Comparison of ENCODE assay signal across 8 cellular contexts in genomic region chr19:8004723-8005513, GRCh38. TPM values are rescaled to one million over a fixed set of nuclear protein-coding genes. Genes with fewer than 3 reads are reported as not detected.
DNase-seq lines count a peak whose midpoint lies in the region; ATAC-seq and TF ChIP-seq lines count a peak whose summit lies in the region.

No MANE protein-coding gene starts in this region.

- TF ChIP-seq CTCF in GM10266 (IDR thresholded peaks at IDR 0.05; ENCODE audit: control insufficient read depth, insufficient read depth, low read depth, missing control alignments) (no peak), MM.1S (IDR thresholded peaks at IDR 0.05; ENCODE audit: low read length) (no peak)

- H3K9ac ChIP-seq in GM23248 (peak overlapping the region; percentile 84), MM.1S (ENCODE audit: low read length) (peak overlapping the region; percentile 78), skeletal muscle satellite cell (ENCODE audit: low read depth, low read length) (peak overlapping the region; percentile 77)

- peaks cover 8% of the 10 kb centered on the region for H3K4me1 ChIP-seq in GM23248 (ENCODE audit: insufficient read depth)
- H3K4me1 ChIP-seq in MM.1S (ENCODE audit: low read length) = peaks cover 19% of the 10 kb centered on the region
- H3K4me1 ChIP-seq in right cardiac atrium (ENCODE audit: control insufficient read depth, insufficient read depth, low read length) = peaks cover 16% of the 10 kb centered on the region
- peaks cover 18% of the 10 kb centered on the region for H3K4me1 ChIP-seq in skeletal muscle satellite cell (ENCODE audit: control insufficient read depth, insufficient read depth, low read length)

- H3K4me3 ChIP-seq in GM23248 = peak overlapping the region; percentile 91
- H3K4me3 ChIP-seq in MM.1S (ENCODE audit: low read length) = peak overlapping the region; percentile 94
- peak overlapping the region; percentile 99 for H3K4me3 ChIP-seq in right cardiac atrium (ENCODE audit: low read length)
- H3K4me3 ChIP-seq in skeletal muscle satellite cell (ENCODE audit: low read length) = peak overlapping the region; percentile 98

- H3K9me2 ChIP-seq in GM23248 (ENCODE audit: insufficient read depth) (no peaks in the 10 kb centered on the region), MM.1S (replicated peaks; ENCODE audit: insufficient read depth, low read length) (no peaks in the 10 kb centered on the region)

- WGBS in GM23248 (ENCODE audit: low coverage in 1 of 2, low lambda C conversion rate in 2 of 2, missing lambda C conversion rate in 2 of 2), 2 experiments = 1% methylated on average over 24 to 35 of the region's 74 CpGs
- under 1% methylated on average over 74 of the region's 74 CpGs for WGBS in right cardiac atrium

- H3K9me3 ChIP-seq in GM23248 (ENCODE audit: low read depth) = no peaks in the 10 kb centered on the region
- H3K9me3 ChIP-seq in MM.1S (replicated peaks; ENCODE audit: insufficient read depth, low read length) = no peaks in the 10 kb centered on the region
- H3K9me3 ChIP-seq in right cardiac atrium (ENCODE audit: control insufficient read depth, low read length) = no peaks in the 10 kb centered on the region
- no peaks in the 10 kb centered on the region for H3K9me3 ChIP-seq in skeletal muscle satellite cell (replicated peaks; ENCODE audit: low read length)

- H3K4me2 ChIP-seq in GM23248 (ENCODE audit: unreplicated experiment) = peak overlapping the region; percentile 98
- peak overlapping the region; percentile 98 for H3K4me2 ChIP-seq in MM.1S (ENCODE audit: low read depth, low read length)
- H3K4me2 ChIP-seq in skeletal muscle satellite cell (ENCODE audit: low read length) = peak overlapping the region; percentile 84

- in situ Hi-C loops in GM23248 (cut with MboI) = no loop called here

- H3K27me3 ChIP-seq in GM23248 (replicated peaks; ENCODE audit: insufficient read depth) (no peaks in the 10 kb centered on the region), MM.1S (replicated peaks; ENCODE audit: insufficient read depth, low read length) (no peaks in the 10 kb centered on the region), right cardiac atrium (ENCODE audit: control insufficient read depth, insufficient read depth) (no peaks in the 10 kb centered on the region), skeletal muscle satellite cell (ENCODE audit: control insufficient read depth, insufficient read depth, low read length) (no peaks in the 10 kb centered on the region)

- intact Hi-C loops in right cardiac atrium (cut with DNase I) = loop anchor here in 2 of 4 donors (5.0 to 10.0 kb wide), 3 partner anchors 33 to 60 kb away; partner anchors contain the start of gene TIMM44 (in 1 of the 2)

- peaks cover 19% of the 10 kb centered on the region for H3F3A ChIP-seq in GM23248 (ENCODE audit: insufficient read depth)
- H3F3A ChIP-seq in MM.1S (ENCODE audit: insufficient read depth, low read length) = 0 out of 2 replicates have a peak, but pooled peaks cover 7% of the 10 kb centered on the region

- H4K20me1 ChIP-seq in GM23248 (ENCODE audit: insufficient read depth) = peaks cover 18% of the 10 kb centered on the region; the same call in 1 of the 2 replicates
- peaks cover 45% of the 10 kb centered on the region for H4K20me1 ChIP-seq in MM.1S (ENCODE audit: insufficient read depth, low read length)

- DNase-seq in GM10266 (ENCODE audit: extremely low spot score) (peak; percentile 60), GM23248 (peak; percentile 67), MM.1S (peak; percentile 27), right cardiac atrium (peak in 2 of 3 donors; percentile 63 to 69), NCI-H526 treated with DMSO at 0.1 percent for 48 hours (lab: John Stamatoyannopoulos, UW) (no peak)
- peak; percentile 12 for DNase-seq in activated gamma-delta T cell treated with anti-CD3 and anti-CD28 coated beads, Interleukin-2, amount 50 U/mL, for 16 hours (ENCODE audit: low read depth)

- H3K27ac ChIP-seq in GM23248 = peak overlapping the region; percentile 61
- peak overlapping the region; percentile 28; the same call in 1 of the 2 replicates for H3K27ac ChIP-seq in MM.1S (ENCODE audit: low read length)
- no peak overlapping the region for H3K27ac ChIP-seq in right cardiac atrium (ENCODE audit: low read length)

- no peak for ATAC-seq in right cardiac atrium
- ATAC-seq in HG02884 (IDR thresholded peaks at IDR 0.05; ENCODE audit: unreplicated experiment) = no peak

- no peaks in the 10 kb centered on the region for H3K36me3 ChIP-seq in GM23248 (ENCODE audit: low read depth)
- no peaks in the 10 kb centered on the region for H3K36me3 ChIP-seq in MM.1S (replicated peaks; ENCODE audit: insufficient read depth, low read length)
- H3K36me3 ChIP-seq in skeletal muscle satellite cell (ENCODE audit: insufficient read depth, low read length) = no peaks in the 10 kb centered on the region

- H3K79me2 ChIP-seq in GM23248 (ENCODE audit: insufficient read depth) = peaks cover 63% of the 10 kb centered on the region
- peaks cover 57% of the 10 kb centered on the region for H3K79me2 ChIP-seq in MM.1S (ENCODE audit: low read length)

- H2AFZ ChIP-seq in GM23248 = peak overlapping the region; percentile 54
- peak overlapping the region; percentile 39 for H2AFZ ChIP-seq in MM.1S (ENCODE audit: low read length)

RNA-seq across cellular contexts. Expression of gene ELAVL1, which starts 0.5 kb away (rescaled TPM):
- total RNA-seq in GM23248 (2014; rRNA removed; shearing (Covaris generic)) = 44.0 and 48.1 TPM in 2 replicates
- polyA plus RNA-seq in GM23248 (2016; fragmentation: Nextera tagmentation; extraction: Ambion mirVana) = 74.4 and 78.9 TPM in 2 replicates
- 10 to 100 TPM; 55.4 to 67.5 (median 64.6) TPM for total RNA-seq in right cardiac atrium
- 28.4 TPM for polyA plus RNA-seq in right cardiac atrium
- total RNA-seq in skeletal muscle satellite cell (2012; rRNA removed) = 31.9 and 42.6 TPM in 2 replicates

RNA-seq across cellular contexts. Expression of gene CCL25, which starts 47.6 kb away (rescaled TPM):
- not detected in 2 replicates for total RNA-seq in GM23248 (2014; rRNA removed; shearing (Covaris generic))
- polyA plus RNA-seq in GM23248 (2016; fragmentation: Nextera tagmentation; extraction: Ambion mirVana) (not detected in 2 replicates), right cardiac atrium (not detected)
- total RNA-seq in right cardiac atrium = not detected
- not detected in 2 replicates for total RNA-seq in skeletal muscle satellite cell (2012; rRNA removed)
